ENCODE assay signal across 22 cellular contexts in the genomic region with DNA sequence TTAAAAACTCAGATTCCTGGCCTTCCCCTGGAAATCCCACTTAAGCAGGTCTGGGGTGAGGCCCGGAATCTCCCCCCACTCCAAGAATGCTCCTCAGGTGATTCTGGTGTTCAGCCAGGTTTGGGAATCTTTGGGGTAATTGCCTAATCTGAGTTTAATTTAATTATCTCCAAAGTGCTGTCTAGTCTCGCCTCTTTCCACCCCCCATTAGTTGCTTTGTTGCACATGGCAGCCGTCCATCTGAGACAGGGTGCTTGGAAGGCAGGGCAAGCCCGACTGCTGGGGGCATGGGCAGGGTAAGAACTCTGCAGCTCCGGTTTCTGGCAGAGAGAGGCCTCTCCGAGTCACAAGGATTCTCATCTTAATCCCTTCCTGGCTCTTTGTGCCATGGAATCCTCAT. TPM values are rescaled to one million over a fixed set of nuclear protein-coding genes. Genes with fewer than 3 reads are reported as not detected.
DNase-seq lines count a peak whose midpoint lies in the region; ATAC-seq lines count a peak whose summit lies in the region.
"Had no signal": no experiment of that assay in that cellular context is flagged by ENCODE, and none has a peak within 500 bp of the region (broad histone marks: within the 10 kb centered on the region; RNA-seq: fewer than 3 reads in every experiment).

No MANE protein-coding gene starts in this region.

- no peak overlapping the region for H4K5ac ChIP-seq in mesendoderm (ENCODE audit: low read length)

- H3K56ac ChIP-seq in mesendoderm (ENCODE audit: low read length) = no peak overlapping the region

- H2BK120ac ChIP-seq in mesendoderm (ENCODE audit: low read depth, low read length) = no peak overlapping the region

- H3K9ac ChIP-seq in mesendoderm (ENCODE audit: low read length) = no peak overlapping the region

- peaks cover 5% of the 10 kb centered on the region for H3K36me3 ChIP-seq in mesendoderm (ENCODE audit: control insufficient read depth, insufficient read depth, low read length)
- H3K36me3 ChIP-seq: BE2C, colonic mucosa, Peyer's patch, tibial nerve, WERI-Rb-1 had no signal

- no peak overlapping the region for H3K4ac ChIP-seq in mesendoderm (ENCODE audit: low read depth, low read length)

- peaks cover 23% of the 10 kb centered on the region for H3K79me1 ChIP-seq in mesendoderm (ENCODE audit: low read length)

- H3K18ac ChIP-seq in mesendoderm (ENCODE audit: low read length) = peak overlapping the region; percentile 72

- peak overlapping the region; percentile 68 for H4K8ac ChIP-seq in mesendoderm (ENCODE audit: low read depth, low read length)

- no peaks in the 10 kb centered on the region for H3K27me3 ChIP-seq in mesendoderm (ENCODE audit: insufficient read depth, low read length, poor library complexity)
- H3K27me3 ChIP-seq: BE2C, colonic mucosa, Peyer's patch, tibial nerve had no signal

- H3K23ac ChIP-seq in mesendoderm (ENCODE audit: low read length) = no peak overlapping the region

- intact Hi-C loops in sciatic nerve (cut with DNase I) = no loop called here

- peaks cover 20% of the 10 kb centered on the region for H3K4me1 ChIP-seq in mesendoderm (ENCODE audit: control insufficient read depth, low read depth, low read length)
- H3K4me1 ChIP-seq: BE2C, colonic mucosa, Peyer's patch had no signal

- H3K27ac ChIP-seq in mesendoderm (ENCODE audit: low read depth, low read length) = no peak overlapping the region
- H3K27ac ChIP-seq: colonic mucosa, Peyer's patch, WERI-Rb-1 had no signal

- no peak overlapping the region for H2BK15ac ChIP-seq in mesendoderm (replicated peaks; ENCODE audit: low read depth)

- peak; percentile 6 to 8 for DNase-seq in NCI-H446 (lab: John Stamatoyannopoulos, UW)
- DNase-seq in NCI-H446 treated with DMSO at 0.1 percent for 48 hours (lab: John Stamatoyannopoulos, UW) = no peak
- peak; percentile 70 for DNase-seq in astrocyte of the hippocampus (ENCODE audit: low read depth, low spot score)
- DNase-seq in mesendoderm = no peak
- no peak for DNase-seq in sciatic nerve (ENCODE audit: low spot score)
- DNase-seq in AG20443 (ENCODE audit: low spot score) = no peak
- DNase-seq in HPDE6-E6E7 (ENCODE audit: extremely low spot score) = no peak
- DNase-seq: 8988T; activated CD4-positive, alpha-beta T cell treated with anti-CD3 and anti-CD28 coated beads, Interleukin-2, amount 50 U/mL, for 1 hour; activated naive CD8-positive, alpha-beta T cell treated with anti-CD3 and anti-CD28 coated beads for 36 hours; BE2C; colonic mucosa; DMS79; HFFc6; NCI-H1048; NCI-H2029 treated with DMSO at 0.1 percent for 48 hours; occipital lobe; Peyer's patch; right cardiac atrium; WERI-Rb-1 had no signal

- no CpG with 5 or more reads among the region's 6 CpGs for WGBS in mesendoderm (ENCODE audit: extremely low coverage, insufficient coverage, low lambda C conversion rate)

- H2AK5ac ChIP-seq in mesendoderm (ENCODE audit: low read length) = no peak overlapping the region

- peaks cover 73% of the 10 kb centered on the region for H3K79me2 ChIP-seq in mesendoderm (ENCODE audit: control insufficient read depth, insufficient read depth, low read length)

- peak; percentile 29 for ATAC-seq in sciatic nerve
- ATAC-seq in GM21723 (IDR thresholded peaks at IDR 0.05; ENCODE audit: unreplicated experiment) = no peak
- ATAC-seq: right cardiac atrium had no signal

- H2BK5ac ChIP-seq in mesendoderm (ENCODE audit: low read length) = no peak overlapping the region

- H3K4me3 ChIP-seq in mesendoderm (ENCODE audit: low read length) = no peak overlapping the region
- H3K4me3 ChIP-seq: colonic mucosa, Peyer's patch, tibial nerve had no signal

- no peak overlapping the region for H3K4me2 ChIP-seq in mesendoderm (ENCODE audit: low read length)

RNA-seq across cellular contexts. Expression of gene IL17RD, which starts 15.1 kb away (rescaled TPM):
- polyA plus RNA-seq in mesendoderm (2013, experiment 1 of 2) = 69.8 TPM
- polyA plus RNA-seq in mesendoderm (2013, experiment 2 of 2) = 70.2 TPM
- total RNA-seq in sciatic nerve = 14.8 TPM

RNA-seq across cellular contexts. Expression of gene HESX1, which starts 49.7 kb away (rescaled TPM):
- polyA plus RNA-seq in mesendoderm (2013, experiment 1 of 2) = 1.3 TPM
- polyA plus RNA-seq in mesendoderm (2013, experiment 2 of 2) = 1.4 TPM
- total RNA-seq in sciatic nerve = 0.89 TPM
- total RNA-seq: Peyer's patch had no signal

Comparison
In these comparisons a context has a peak if more than half of its experiments do, and no peak if none do; other contexts are left out.
1. DNase-seq: peak in NCI-H446 (2 of 2) and astrocyte of the hippocampus (single experiment); none in NCI-H446 treated with DMSO at 0.1 percent for 48 hours (single experiment), mesendoderm (single experiment), sciatic nerve (single experiment), AG20443 (single experiment) and HPDE6-E6E7 (single experiment).